13 cellular contexts compared by ENCODE assay signal in genomic region chr9:737400-738120, GRCh38.
DNase-seq lines count a peak whose midpoint lies in the region; ATAC-seq, FAIRE-seq and TF ChIP-seq lines count a peak whose summit lies in the region.
"Had no signal": no experiment of that assay in that cellular context is flagged by ENCODE, and none has a peak within 500 bp of the region (broad histone marks: within the 10 kb centered on the region; RNA-seq: fewer than 3 reads in every experiment).

No MANE protein-coding gene starts in this region.

- no peaks in the 10 kb centered on the region for H3K9me1 ChIP-seq in endothelial cell of umbilical vein (replicated peaks; ENCODE audit: control insufficient read depth, extremely low read depth, insufficient read depth, low read length)

- no TSS peak for BruUV-seq in endothelial cell of umbilical vein (replicated peaks; lab: Mats Ljungman, UMichigan)

- H3K9ac ChIP-seq in endothelial cell of umbilical vein (replicated peaks; ENCODE audit: extremely low read depth, insufficient read depth, low read length) = no peak overlapping the region
- H3K9ac ChIP-seq: BLaER1 treated with 17β-estradiol and CSF1 and Interleukin-3, amounts not matched to agents 10 nM and 100 nM had no signal

- no peaks in the 10 kb centered on the region for H3K9me3 Mint-ChIP-seq in CD8-positive, alpha-beta T cell
- H3K9me3 Mint-ChIP-seq: activated B cell treated with CpG ODN at 0.5 μM for 24 hours had no signal

- H3K9me3 ChIP-seq in endothelial cell of umbilical vein (replicated peaks; ENCODE audit: control insufficient read depth, insufficient read depth, low read length) = no peaks in the 10 kb centered on the region
- no peaks in the 10 kb centered on the region for H3K9me3 ChIP-seq in right lobe of liver
- H3K9me3 ChIP-seq in suprapubic skin = no peaks in the 10 kb centered on the region
- H3K9me3 ChIP-seq in CD8-positive, alpha-beta T cell (ENCODE audit: low read length) = no peaks in the 10 kb centered on the region
- H3K9me3 ChIP-seq: BLaER1 treated with 17β-estradiol and CSF1 and Interleukin-3, amounts not matched to agents 10 nM and 100 nM; neutrophil had no signal

- no peak overlapping the region for H3K4me3 Mint-ChIP-seq in CD8-positive, alpha-beta T cell
- H3K4me3 Mint-ChIP-seq: activated B cell treated with CpG ODN at 0.5 μM for 24 hours had no signal

- H3K79me2 ChIP-seq in endothelial cell of umbilical vein (ENCODE audit: control insufficient read depth, insufficient read depth, low read length) = no peaks in the 10 kb centered on the region

- 77% methylated on average over 7 of the region's 7 CpGs for WGBS in right lobe of liver (ENCODE audit: insufficient coverage, low coverage, low lambda C conversion rate, missing lambda C conversion rate)
- WGBS in suprapubic skin = 62% methylated on average over 7 of the region's 7 CpGs

- H3K4me3 ChIP-seq in endothelial cell of umbilical vein (replicated peaks in 1 of 3; ENCODE audit: insufficient read depth in 1 of 3, low read depth in 1 of 3, low read length in 3 of 3) (no peak overlapping the region), right lobe of liver (no peak overlapping the region), suprapubic skin (no peak overlapping the region)
- no peak overlapping the region for H3K4me3 ChIP-seq in CD8-positive, alpha-beta T cell (ENCODE audit: low read depth, low read length)
- H3K4me3 ChIP-seq: BLaER1 treated with 17β-estradiol and CSF1 and Interleukin-3, amounts not matched to agents 10 nM and 100 nM had no signal

- CTCF ChIA-PET in endothelial cell of umbilical vein (lab: Charles Lee) = interaction anchor here (0.6 to 1.2 kb wide), 5 partner anchors 19 to 53 kb away, joined by 3 to 4 read pairs (median 3); no protein-coding TSS in a partner anchor
- CTCF ChIA-PET in CD8-positive, alpha-beta T cell (lab: Charles Lee) = interaction anchor here (1.3 kb wide), 1 partner anchor 13 kb away, joined by 3 read pairs; no protein-coding TSS in a partner anchor

- TF ChIP-seq EP300 in suprapubic skin (IDR thresholded peaks at IDR 0.05) = no peak

- intact Hi-C loops in endothelial cell of umbilical vein (cut with micrococcal nuclease) (no loop called here), right lobe of liver (cut with DNase I) (no loop called here)
- intact Hi-C loops in CD8-positive, alpha-beta T cell (cut with DNase I, micrococcal nuclease) = no loop called here

- DNase-seq in M059J (ENCODE audit: low read depth) (peak; percentile 17), endothelial cell of umbilical vein (ENCODE audit: low read depth, low spot score) (peak; percentile 44), right lobe of liver (no peak), suprapubic skin (ENCODE audit: low spot score in 2 of 2) (no peak), NCI-H146 treated with DMSO at 0.1 percent for 48 hours (lab: John Stamatoyannopoulos, UW; ENCODE audit: unreplicated experiment) (no peak)
- no peak for DNase-seq in CD8-positive, alpha-beta T cell
- DNase-seq: activated B cell treated with CpG ODN at 0.5 μM for 24 hours, glutamatergic neuron had no signal

- dilution Hi-C loops in endothelial cell of umbilical vein (cut with MboI; ENCODE audit: extremely low pct_ligation_motif_present, low sequenced_read_pairs) = no loop called here

- H3K4me1 Mint-ChIP-seq in CD8-positive, alpha-beta T cell (ENCODE audit: low read depth) = no peaks in the 10 kb centered on the region
- H3K4me1 Mint-ChIP-seq: activated B cell treated with CpG ODN at 0.5 μM for 24 hours had no signal

- peaks cover 14% of the 10 kb centered on the region for H3K36me3 Mint-ChIP-seq in CD8-positive, alpha-beta T cell

- peak; percentile 28 for FAIRE-seq in endothelial cell of umbilical vein (lab: Jason Lieb, UNC)

- H4K20me1 ChIP-seq in endothelial cell of umbilical vein (replicated peaks; ENCODE audit: control insufficient read depth, extremely low read depth, insufficient read depth, low read length) = no peaks in the 10 kb centered on the region

- no peaks in the 10 kb centered on the region for H3K27me3 Mint-ChIP-seq in CD8-positive, alpha-beta T cell (ENCODE audit: low read depth)
- H3K27me3 Mint-ChIP-seq: activated B cell treated with CpG ODN at 0.5 μM for 24 hours had no signal

- POLR2A ChIA-PET in endothelial cell of umbilical vein (lab: Charles Lee) = interaction anchor here (0.6 kb wide), 2 partner anchors 9 to 90 kb away, joined by 4 to 7 read pairs; no protein-coding TSS in a partner anchor
- POLR2A ChIA-PET in CD8-positive, alpha-beta T cell (lab: Charles Lee) = no interaction called here

- no peak overlapping the region for H2AFZ ChIP-seq in endothelial cell of umbilical vein (ENCODE audit: low read depth, low read length)

- TF ChIP-seq POLR2A in endothelial cell of umbilical vein (IDR thresholded peaks at IDR 0.05; ENCODE audit: low read depth, low read length) (no peak), right lobe of liver (IDR thresholded peaks at IDR 0.05) (no peak), suprapubic skin (IDR thresholded peaks at IDR 0.05) (no peak)

- H3K27ac ChIP-seq in endothelial cell of umbilical vein (ENCODE audit: insufficient read depth, low read depth, low read length) (peak overlapping the region; percentile 6), right lobe of liver (peak overlapping the region in 2 of 3 donors; percentile 20 to 45), suprapubic skin (peak overlapping the region; percentile 73)
- no peak overlapping the region for H3K27ac ChIP-seq in CD8-positive, alpha-beta T cell (ENCODE audit: low read depth, low read length)
- H3K27ac ChIP-seq: BLaER1 treated with 17β-estradiol and CSF1 and Interleukin-3, amounts not matched to agents 10 nM and 100 nM; neutrophil had no signal

- H3K4me1 ChIP-seq in endothelial cell of umbilical vein (ENCODE audit: control insufficient read depth, extremely low read depth, insufficient read depth, low read length) = peaks cover 12% of the 10 kb centered on the region
- H3K4me1 ChIP-seq in right lobe of liver = peaks cover 0 to 9% (median 3%) of the 10 kb centered on the region in 4 donors
- H3K4me1 ChIP-seq in suprapubic skin = peaks cover 8% of the 10 kb centered on the region
- H3K4me1 ChIP-seq in CD8-positive, alpha-beta T cell (ENCODE audit: insufficient read depth, low read length) = no peaks in the 10 kb centered on the region

- H3K27me3 ChIP-seq in endothelial cell of umbilical vein (ENCODE audit: control insufficient read depth in 2 of 2, insufficient read depth in 2 of 2, low read length in 2 of 2) (no peaks in the 10 kb centered on the region), right lobe of liver (no peaks in the 10 kb centered on the region), suprapubic skin (no peaks in the 10 kb centered on the region)
- H3K27me3 ChIP-seq in CD8-positive, alpha-beta T cell (ENCODE audit: insufficient read depth, low read length) = no peaks in the 10 kb centered on the region
- H3K27me3 ChIP-seq: BLaER1 treated with 17β-estradiol and CSF1 and Interleukin-3, amounts not matched to agents 10 nM and 100 nM; neutrophil had no signal

- no peak overlapping the region for H3K4me2 ChIP-seq in endothelial cell of umbilical vein (ENCODE audit: insufficient read depth, low read length)
- H3K4me2 ChIP-seq: BLaER1 treated with 17β-estradiol and CSF1 and Interleukin-3, amounts not matched to agents 10 nM and 100 nM had no signal

- ATAC-seq in right lobe of liver (no peak), GM19463 (IDR thresholded peaks at IDR 0.05; ENCODE audit: unreplicated experiment) (no peak), HG02870 (IDR thresholded peaks at IDR 0.05; ENCODE audit: unreplicated experiment) (no peak)
- no peak for ATAC-seq in CD8-positive, alpha-beta T cell
- ATAC-seq: left lobe of liver had no signal

- H3K36me3 ChIP-seq in endothelial cell of umbilical vein (ENCODE audit: control insufficient read depth in 2 of 2, extremely low read depth in 1 of 2, insufficient read depth in 2 of 2, low read length in 2 of 2) (peaks cover 35 to 37% of the 10 kb centered on the region in 2 experiments), right lobe of liver (peaks cover 6 to 99% (median 58%) of the 10 kb centered on the region in 4 donors), suprapubic skin (peaks cover 85% of the 10 kb centered on the region)
- H3K36me3 ChIP-seq in CD8-positive, alpha-beta T cell (ENCODE audit: insufficient read depth, low read length) = peaks cover 3% of the 10 kb centered on the region

- H3K27ac Mint-ChIP-seq in CD8-positive, alpha-beta T cell = no peak overlapping the region
- H3K27ac Mint-ChIP-seq: activated B cell treated with CpG ODN at 0.5 μM for 24 hours had no signal

- TF ChIP-seq CTCF in endothelial cell of umbilical vein (IDR thresholded peaks at IDR 0.05; ENCODE audit: extremely low read depth in 1 of 2, insufficient read depth in 1 of 2, low read depth in 1 of 2, low read length in 2 of 2) (no peak), right lobe of liver (IDR thresholded peaks at IDR 0.05) (no peak), suprapubic skin (IDR thresholded peaks at IDR 0.05) (no peak)
- TF ChIP-seq CTCF in CD8-positive, alpha-beta T cell (IDR thresholded peaks at IDR 0.05) = no peak

TF ChIP-seq in endothelial cell of umbilical vein, 7 proteins besides CTCF, POLR2A, EP300 and RAD21:
- TF ChIP-seq GATA2 (IDR thresholded peaks at IDR 0.05; ENCODE audit: insufficient read depth, insufficient read length, low read depth, low read length) (no peak), EZH2 (IDR thresholded peaks at IDR 0.05; ENCODE audit: borderline replicate concordance, low read depth, low read length, severe bottlenecking) (no peak), MAX (IDR thresholded peaks at IDR 0.05; ENCODE audit: insufficient read depth, insufficient read length) (no peak), MYC (IDR thresholded peaks at IDR 0.05; ENCODE audit: low read depth, low read length) (no peak), POLR2AphosphoS5 (IDR thresholded peaks at IDR 0.05; ENCODE audit: insufficient read depth, low read depth, low read length) (no peak), JUN (IDR thresholded peaks at IDR 0.05; ENCODE audit: borderline replicate concordance, insufficient read depth, insufficient read length, low read depth) (no peak), FOS (IDR thresholded peaks at IDR 0.05; ENCODE audit: borderline replicate concordance, insufficient read depth, low read length) (no peak)

Comparison
In these comparisons a context has a peak if more than half of its experiments do, and no peak if none do; other contexts are left out.
1. DNase-seq: peak in M059J (single experiment) and endothelial cell of umbilical vein (single experiment); none in right lobe of liver (0 of 3), suprapubic skin (0 of 2), CD8-positive, alpha-beta T cell (0 of 7) and NCI-H146 treated with DMSO at 0.1 percent for 48 hours (single experiment).